ENCODE assay signal across 8 cellular contexts in the genomic region with DNA sequence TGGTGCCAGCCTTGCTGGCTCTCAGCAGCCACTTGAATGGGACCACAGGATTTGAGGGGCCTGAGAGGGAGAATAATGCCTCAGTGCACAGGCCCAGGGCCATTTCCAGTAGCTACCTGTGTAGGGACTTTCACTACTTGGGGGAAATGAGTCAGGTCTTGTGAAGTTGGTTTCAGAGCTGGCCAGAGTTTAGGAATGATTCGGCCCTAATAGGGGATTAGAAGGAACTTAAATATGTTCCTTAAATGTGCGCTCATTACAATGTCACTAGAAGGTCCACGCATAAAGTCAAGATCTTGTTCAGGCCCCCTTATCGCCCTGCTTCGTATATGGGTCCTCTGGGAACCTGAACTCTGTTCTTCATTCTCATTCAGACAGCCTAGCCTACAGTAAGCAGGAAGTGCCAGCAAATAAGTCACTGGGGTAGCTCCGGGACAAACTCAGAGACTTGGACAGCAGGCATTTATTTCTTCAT. TPM values are rescaled to one million over a fixed set of nuclear protein-coding genes. Genes with fewer than 3 reads are reported as not detected.
DNase-seq lines count a peak whose midpoint lies in the region; ATAC-seq lines count a peak whose summit lies in the region.

No MANE protein-coding gene starts in this region.

- intact Hi-C loops in sciatic nerve (cut with DNase I) = no loop called here

- peaks cover 93% of the 10 kb centered on the region for H3K4me1 ChIP-seq in BLaER1

- no peaks in the 10 kb centered on the region for H3K9me3 ChIP-seq in BLaER1

- ATAC-seq in GM19025 (IDR thresholded peaks at IDR 0.05; ENCODE audit: low read depth, unreplicated experiment) = peak; percentile 54
- ATAC-seq in HG03196 (IDR thresholded peaks at IDR 0.05; ENCODE audit: unreplicated experiment) = peak; percentile 62
- no peak for ATAC-seq in sciatic nerve

- peak overlapping the region; percentile 73 for H3K9ac ChIP-seq in BLaER1

- no peaks in the 10 kb centered on the region for H3K27me3 ChIP-seq in BLaER1

- no peaks in the 10 kb centered on the region for H3K36me3 ChIP-seq in BLaER1

- peak overlapping the region; percentile 47 for H3K4me3 ChIP-seq in BLaER1

- peak overlapping the region; percentile 90 for H3K27ac ChIP-seq in BLaER1

- no peaks in the 10 kb centered on the region for H4K20me1 ChIP-seq in BLaER1

- DNase-seq in dermis blood vessel endothelial cell (peak; percentile 41), NCI-H2029 (lab: John Stamatoyannopoulos, UW) (no peak), DMS79 treated with DMSO at 0.1 percent for 48 hours (lab: John Stamatoyannopoulos, UW) (no peak), NAMALWA (ENCODE audit: low spot score) (no peak), sciatic nerve (ENCODE audit: low spot score) (no peak)

- peak overlapping the region; percentile 93 for H3K4me2 ChIP-seq in BLaER1

RNA-seq across cellular contexts. Expression of gene AKR1A1, which starts 5.6 kb away (rescaled TPM):
- total RNA-seq in dermis blood vessel endothelial cell (141 and 232 TPM in 2 replicates), sciatic nerve (96.3 TPM)

RNA-seq across cellular contexts. Expression of gene PRDX1, which starts 23.4 kb away (rescaled TPM):
- total RNA-seq in dermis blood vessel endothelial cell (698 and 775 TPM in 2 replicates), sciatic nerve (330 TPM)

RNA-seq across cellular contexts. Expression of gene NASP, which starts 38.8 kb away (rescaled TPM):
- total RNA-seq in dermis blood vessel endothelial cell (88.2 and 114 TPM in 2 replicates), sciatic nerve (66.8 TPM)

RNA-seq across cellular contexts. Expression of gene MMACHC, which starts 45.0 kb away (rescaled TPM):
- 0.51 and 1.4 TPM in 2 replicates for total RNA-seq in dermis blood vessel endothelial cell
- total RNA-seq in sciatic nerve = 4.5 TPM

RNA-seq across cellular contexts. Expression of gene CCDC163, which starts 45.2 kb away (rescaled TPM):
- 0.23 and 1.0 TPM in 2 replicates for total RNA-seq in dermis blood vessel endothelial cell
- total RNA-seq in sciatic nerve = 1.1 TPM
